6 cellular contexts compared by ENCODE assay signal in genomic region chr3:116914004-116914403, GRCh38.
"Had no signal": no experiment of that assay in that cellular context is flagged by ENCODE, and none has a peak within 500 bp of the region (broad histone marks: within the 10 kb centered on the region; RNA-seq: fewer than 3 reads in every experiment).

No MANE protein-coding gene starts in this region.

- DNase-seq: GM23248, GOT3, H7, HFFc6 had no signal

- ATAC-seq: HCT116, HepG2 had no signal
